Comparison of ENCODE assay signal across 20 cellular contexts in genomic region chrX:30572004-30572403, GRCh38. TPM values are rescaled to one million over a fixed set of nuclear protein-coding genes. Genes with fewer than 3 reads are reported as not detected.
DNase-seq lines count a peak whose midpoint lies in the region; ATAC-seq, FAIRE-seq and TF ChIP-seq lines count a peak whose summit lies in the region.
"Had no signal": no experiment of that assay in that cellular context is flagged by ENCODE, and none has a peak within 500 bp of the region (broad histone marks: within the 10 kb centered on the region; RNA-seq: fewer than 3 reads in every experiment).

No MANE protein-coding gene starts in this region.

- no peak overlapping the region for H3K9ac ChIP-seq in GM12878 (ENCODE audit: control insufficient read depth, insufficient read depth, low read length)
- H3K9ac ChIP-seq: GM23248 had no signal

- peaks cover 75% of the 10 kb centered on the region for H3K79me2 ChIP-seq in GM12878 (ENCODE audit: control insufficient read depth, insufficient read depth, low read length)

- H3K4me1 ChIP-seq in GM12878 (ENCODE audit: control insufficient read depth, insufficient read depth, low read length), result peaks cover 19% of the 10 kb centered on the region
- H3K4me1 ChIP-seq: upper lobe of right lung had no signal

- H3K36me3 ChIP-seq in GM12878 (ENCODE audit: control insufficient read depth in 2 of 2, insufficient read depth in 2 of 2, low read length in 1 of 2), result peaks cover 4 to 7% of the 10 kb centered on the region in 2 experiments; a peak in 2 of 4 replicates
- H3K36me3 ChIP-seq: upper lobe of right lung had no signal

- H3K27ac ChIP-seq in GM12878 (ENCODE audit: control insufficient read depth, insufficient read depth), result peak overlapping the region; percentile 65
- H3K27ac ChIP-seq: GM23248, upper lobe of right lung had no signal

- WGBS in GM12878 (ENCODE audit: insufficient coverage, insufficient replicate concordance, low lambda C conversion rate, missing lambda C conversion rate), result 95% methylated on average over 1 of the region's 1 CpG

- H3K27me3 ChIP-seq in GM12878 (replicated peaks in 1 of 2; ENCODE audit: control insufficient read depth in 2 of 2, insufficient read depth in 2 of 2, low read length in 1 of 2), result no peaks in the 10 kb centered on the region
- H3K27me3 ChIP-seq: upper lobe of right lung had no signal

- BruUV-seq in GM12878 (replicated peaks; lab: Mats Ljungman, UMichigan), result no TSS peak

- H3K4me2 ChIP-seq in GM12878 (ENCODE audit: control insufficient read depth, insufficient read depth), result peak overlapping the region; percentile 58

- no peaks in the 10 kb centered on the region; the same call in 2 of the 3 replicates for H3K9me3 ChIP-seq in GM12878 (replicated peaks; ENCODE audit: control insufficient read depth, insufficient read depth, low read length)
- H3K9me3 ChIP-seq: upper lobe of right lung had no signal

- H2AFZ ChIP-seq in GM12878 (ENCODE audit: control insufficient read depth, low read depth, low read length), result no peak overlapping the region
- H2AFZ ChIP-seq: GM23248 had no signal

- in situ Hi-C loops in GM12878 (cut with MboI), result loop anchor here (5.0 to 10.0 kb wide), 2 partner anchors 140 to 1017 kb away; no protein-coding TSS in a partner anchor

- H3K27ac Mint-ChIP-seq in type B pancreatic cell, result no peak overlapping the region

- TF ChIP-seq EP300 in GM12878 (IDR thresholded peaks at IDR 0.05; ENCODE audit: borderline replicate concordance in 1 of 2, control insufficient read depth in 1 of 2, low read depth in 2 of 2, low read length in 2 of 2), result peak; percentile 51 to 72; a peak in 2 of 4 replicates

- TF ChIP-seq POLR2A in GM12878 (IDR thresholded peaks at IDR 0.05; ENCODE audit: low read depth, low read length), result no peak

- ATAC-seq in GM19397 (IDR thresholded peaks at IDR 0.05; ENCODE audit: unreplicated experiment) (peak; percentile 46), HG03097 (IDR thresholded peaks at IDR 0.05; ENCODE audit: low FRiP score, unreplicated experiment) (peak; percentile 45), GM12878 (peak; percentile 31)
- ATAC-seq: upper lobe of right lung had no signal

- H3K4me3 ChIP-seq in GM12878, result peak overlapping the region; percentile 61
- H3K4me3 ChIP-seq: GM23248, upper lobe of right lung had no signal

- no peaks in the 10 kb centered on the region for H3K36me3 Mint-ChIP-seq in type B pancreatic cell

- peak; percentile 22 for DNase-seq in GM10248 (ENCODE audit: extremely low spot score)
- DNase-seq in GM12878 (ENCODE audit: low read depth, low spot score), result peak; percentile 51
- no peak for DNase-seq in type B pancreatic cell (ENCODE audit: extremely low spot score, unreplicated experiment)
- no peak for DNase-seq in NCI-H187 (lab: John Stamatoyannopoulos, UW)
- DNase-seq in NOMO-1 treated with dmso at 0.1 percent for 144 hours (lab: John Stamatoyannopoulos, UW; ENCODE audit: unreplicated experiment), result no peak
- DNase-seq in head of caudate nucleus, result no peak
- DNase-seq: activated CD4-positive, alpha-beta T cell treated with anti-CD3 and anti-CD28 coated beads for 1 hour; activated T-cell treated with anti-CD3 and anti-CD28 coated beads, Interleukin-2, amount 50 U/mL, for 1 hour; amygdala; dermis blood vessel endothelial cell; GM23248; mesenchymal stem cell; NCI-H2029 treated with DMSO at 0.1 percent for 48 hours; posterior cingulate gyrus; stimulated activated CD8-positive, alpha-beta memory T cell treated with anti-CD3 and anti-CD28 coated beads, Interleukin-4, amount 100 ng/mL, for 48 hours; T-helper 1 cell; upper lobe of right lung had no signal

- SMC1A ChIA-PET in GM12878 (lab: Charles Lee; ENCODE audit: uncharacterized antibody, unreplicated experiment), result interaction anchor here (0.6 to 7.4 kb wide), 11 partner anchors 9 to 320 kb away, joined by 3 to 208 read pairs (median 8); partner anchors contain the start of gene GK

- CTCF ChIA-PET in GM10248 (lab: Yijun Ruan, JAX) (interaction anchor here (0.8 to 3.9 kb wide), 4 partner anchors 15 to 89 kb away, joined by 3 to 24 read pairs (median 8); no protein-coding TSS in a partner anchor), GM12878 (lab: Yijun Ruan, JAX) (interaction anchor here (0.8 to 13.7 kb wide), 8 partner anchors 8 to 164 kb away, joined by 3 to 282 read pairs (median 9); no protein-coding TSS in a partner anchor)

- RAD21 ChIA-PET in GM12878 (lab: Charles Lee; ENCODE audit: unreplicated experiment), result interaction anchor here (0.7 to 7.3 kb wide), 6 partner anchors 9 to 142 kb away, joined by 3 to 163 read pairs (median 4); no protein-coding TSS in a partner anchor

- TF ChIP-seq RAD21 in GM12878 (IDR thresholded peaks at IDR 0.05; ENCODE audit: insufficient read depth, low read depth, low read length), result no peak

- intact Hi-C loops in GM12878 (cut with micrococcal nuclease; ENCODE audit: unreplicated experiment) (loop anchor here (1.0 to 10.0 kb wide), 3 partner anchors 21 to 663 kb away; no protein-coding TSS in a partner anchor), head of caudate nucleus (cut with DNase I) (no loop called here)

- H4K20me1 ChIP-seq in GM12878 (ENCODE audit: control insufficient read depth, insufficient read depth), result no peaks in the 10 kb centered on the region

- H3K27me3 Mint-ChIP-seq in type B pancreatic cell, result no peaks in the 10 kb centered on the region

- H3K4me3 Mint-ChIP-seq in type B pancreatic cell, result no peak overlapping the region

- no peak for TF ChIP-seq CTCF in GM10248 (IDR thresholded peaks at IDR 0.05; ENCODE audit: control extremely low read depth, extremely low read depth, low read depth, missing control alignments)
- TF ChIP-seq CTCF in GM12878 (IDR thresholded peaks at IDR 0.05 in 2 of 3, conservative IDR thresholded peaks at IDR 0.05 in 1 of 3; ENCODE audit: control insufficient read depth in 2 of 3, extremely low read depth in 1 of 3, insufficient read depth in 1 of 3, low read depth in 3 of 3, low read length in 3 of 3), result no peak
- TF ChIP-seq CTCF in type B pancreatic cell (conservative IDR thresholded peaks at IDR 0.05), result no peak

- H3K9me3 Mint-ChIP-seq in type B pancreatic cell, result no peaks in the 10 kb centered on the region

- POLR2A ChIA-PET in GM10248 (lab: Yijun Ruan, JAX) (no interaction called here), GM12878 (lab: Charles Lee) (interaction anchor here (1.0 to 3.0 kb wide), 4 partner anchors 9 to 79 kb away, joined by 4 to 32 read pairs (median 10); no protein-coding TSS in a partner anchor)

- FAIRE-seq in GM12878 (lab: Jason Lieb, UNC), result no peak

- no peaks in the 10 kb centered on the region for H3K4me1 Mint-ChIP-seq in type B pancreatic cell (ENCODE audit: unreplicated experiment)

TF ChIP-seq in GM12878, 131 proteins besides CTCF, POLR2A, EP300 and RAD21 (continues in another document):
- TF ChIP-seq NBN (IDR thresholded peaks at IDR 0.05) (peak; percentile 48; the same call in 1 of the 2 replicates), ZNF24 (IDR thresholded peaks at IDR 0.05) (peak; percentile 65), ATF7 (IDR thresholded peaks at IDR 0.05; ENCODE audit: low read depth) (peak; percentile 54; the same call in 1 of the 2 replicates), MTA2 (IDR thresholded peaks at IDR 0.05; ENCODE audit: low read depth) (peak; percentile 63), ZNF274 (IDR thresholded peaks at IDR 0.05; ENCODE audit: insufficient read depth, insufficient read length) (no peak), SMAD1 (IDR thresholded peaks at IDR 0.05; ENCODE audit: low read depth, partially characterized antibody) (peak; percentile 75), RELB (IDR thresholded peaks at IDR 0.05; ENCODE audit: low read depth) (peak; percentile 80; the same call in 1 of the 2 replicates), YBX1 (IDR thresholded peaks at IDR 0.05) (no peak), STAT1 (conservative IDR thresholded peaks at IDR 0.05) (no peak)

RNA-seq across cellular contexts. Expression of gene TASL, which starts 5.6 kb away (rescaled TPM):
- total RNA-seq in GM12878 (2013; cell fraction: nucleolus; rRNA removed), result 21.6 and 24.6 TPM in 2 replicates
- total RNA-seq in GM12878 (2014; rRNA removed) (16.3 and 18.5 TPM in 2 replicates), GM12878 (2014; rRNA removed; fragmentation: Illumina TruSeq; extraction: Trizol) (27.4 and 29.7 TPM in 2 replicates), GM12878 (2021) (11.8 and 12.4 TPM in 2 replicates), type B pancreatic cell (ENCODE audit: low replicate concordance) (not detected in 2 replicates)
- 11.5 TPM for polyA plus RNA-seq in GM12878 (2011; ENCODE audit: low read depth)
- polyA plus RNA-seq in GM12878 (2011; rRNA removed) (107 and 145 TPM in 2 replicates), GM12878 (2014; fragmentation: Illumina TruSeq; extraction: Trizol) (26.8 and 32.5 TPM in 2 replicates), GM12878 (2014; fragmentation: Nextera tagmentation; extraction: Ambion mirVana) (10 to 100 TPM; 18.2 to 19.4 TPM), GM12878 (2014; rRNA removed) (11.6 and 13.4 TPM in 2 replicates), GM12878 (2016; fragmentation: Nextera tagmentation; extraction: Ambion mirVana) (10 to 100 TPM; 18.3 to 18.4 TPM)
- 51.3 and 59.1 TPM in 2 replicates for polyA plus RNA-seq in GM12878 (2011; cell fraction: cytosol; rRNA removed)
- polyA plus RNA-seq in GM12878 (2011; cell fraction: nucleus; rRNA removed), result 21.7 and 26.6 TPM in 2 replicates
- 9.9 and 13.4 TPM in 2 replicates for polyA plus RNA-seq in GM12878 (2012)
- polyA minus RNA-seq in GM12878 (2011; rRNA and poly(A)+ RNA removed), result 50.6 and 58.2 TPM in 2 replicates
- 18.8 and 22.4 TPM in 2 replicates for polyA minus RNA-seq in GM12878 (2011; cell fraction: cytosol; rRNA and poly(A)+ RNA removed)
- polyA minus RNA-seq in GM12878 (2011; cell fraction: nucleus; rRNA and poly(A)+ RNA removed), result 18.3 and 26.7 TPM in 2 replicates
- total RNA-seq: A673, dermis blood vessel endothelial cell, GM23248 had no signal
- polyA plus RNA-seq: GM23248 had no signal

Comparison
In these comparisons a context has a peak if more than half of its experiments do, and no peak if none do; other contexts are left out.
1. DNase-seq: peak in GM10248 (single experiment) and GM12878 (single experiment); none in type B pancreatic cell (single experiment), NCI-H187 (0 of 2), NOMO-1 treated with dmso at 0.1 percent for 144 hours (single experiment) and head of caudate nucleus (0 of 42).
2. RNA of gene TASL, which starts 5.6 kb away (total RNA-seq): 11.8 to 29.7 TPM in GM12878; not detected in type B pancreatic cell; every median in the first group is over 10 times any median in the second.
3. Peak in every context shown above with its lines, with median percentiles within 50 percentile points of each other: ATAC-seq.